14 cellular contexts compared by ENCODE assay signal in genomic region chr13:100633461-100633860, GRCh38. TPM values are rescaled to one million over a fixed set of nuclear protein-coding genes. Genes with fewer than 3 reads are reported as not detected.
DNase-seq lines count a peak whose midpoint lies in the region; ATAC-seq and TF ChIP-seq lines count a peak whose summit lies in the region.
"Had no signal": no experiment of that assay in that cellular context is flagged by ENCODE, and none has a peak within 500 bp of the region (broad histone marks: within the 10 kb centered on the region; RNA-seq: fewer than 3 reads in every experiment).

No MANE protein-coding gene starts in this region.

- H3K27ac ChIP-seq in RWPE1 (peak overlapping the region; percentile 25; the same call in 1 of the 2 replicates), trophoblast cell (ENCODE audit: low read depth, low read length) (no peak overlapping the region)
- H3K27ac ChIP-seq: gastrocnemius medialis had no signal

- TF ChIP-seq CTCF in BJ (IDR thresholded peaks at IDR 0.05; ENCODE audit: insufficient read depth, low read depth, low read length) (no peak), RWPE1 (conservative IDR thresholded peaks at IDR 0.05; ENCODE audit: low read depth) (no peak), epithelial cell of proximal tubule (conservative IDR thresholded peaks at IDR 0.05; ENCODE audit: low read depth, low read length) (no peak)

- H3K9me3 ChIP-seq in trophoblast cell (ENCODE audit: insufficient read depth, low read depth, low read length), result no peaks in the 10 kb centered on the region
- H3K9me3 ChIP-seq: gastrocnemius medialis had no signal

- H4K8ac ChIP-seq in trophoblast cell (ENCODE audit: low read depth, low read length), result no peak overlapping the region

- H3K36me3 ChIP-seq in BJ (ENCODE audit: control insufficient read depth, insufficient read depth, low read length) (peaks cover 4% of the 10 kb centered on the region), trophoblast cell (ENCODE audit: control insufficient read depth in 1 of 2, insufficient read depth in 2 of 2, low read length in 2 of 2) (peaks cover 26 to 29% of the 10 kb centered on the region in 2 experiments)

- no peaks in the 10 kb centered on the region for H3K79me1 ChIP-seq in trophoblast cell (ENCODE audit: low read length)

- H3K27me3 ChIP-seq in BJ (ENCODE audit: control insufficient read depth, insufficient read depth, low read length) (no peaks in the 10 kb centered on the region), trophoblast cell (ENCODE audit: insufficient read depth, low read length) (no peaks in the 10 kb centered on the region)
- H3K27me3 ChIP-seq: gastrocnemius medialis had no signal

- ATAC-seq in GM19023 (IDR thresholded peaks at IDR 0.05; ENCODE audit: unreplicated experiment) (no peak), HG03175 (IDR thresholded peaks at IDR 0.05; ENCODE audit: unreplicated experiment) (no peak), Right ventricle myocardium inferior (no peak)
- ATAC-seq: gastrocnemius medialis, natural killer cell had no signal

- no peak overlapping the region for H2AFZ ChIP-seq in trophoblast cell (ENCODE audit: insufficient read depth, low read length, poor library complexity)

- H3K9ac ChIP-seq in trophoblast cell (ENCODE audit: low read length), result no peak overlapping the region

- POLR2A ChIA-PET in BJ (lab: Charles Lee), result interaction anchor here (0.7 kb wide), 1 partner anchor 34 kb away, joined by 13 read pairs; no protein-coding TSS in a partner anchor
- POLR2A ChIA-PET in RWPE1 (lab: Yijun Ruan, JAX; ENCODE audit: low non-redundant PET), result no interaction called here

- no peak overlapping the region for H2BK12ac ChIP-seq in trophoblast cell (ENCODE audit: low read length)

- H3K4me3 ChIP-seq in BJ (ENCODE audit: low read depth, low read length), result no peak overlapping the region
- no peak overlapping the region for H3K4me3 ChIP-seq in epithelial cell of proximal tubule (ENCODE audit: low read depth, low read length)
- H3K4me3 ChIP-seq in trophoblast cell (ENCODE audit: low read depth, low read length), result no peak overlapping the region
- H3K4me3 ChIP-seq: gastrocnemius medialis had no signal

- H3K14ac ChIP-seq in trophoblast cell (ENCODE audit: low read length), result no peak overlapping the region

- no peak overlapping the region for H2BK5ac ChIP-seq in trophoblast cell (ENCODE audit: low read depth, low read length, poor library complexity)

- no peak overlapping the region for H2AK5ac ChIP-seq in trophoblast cell (ENCODE audit: low read length)

- no peak overlapping the region for H2BK120ac ChIP-seq in trophoblast cell (ENCODE audit: insufficient read depth, low read length, poor library complexity)

- intact Hi-C loops in Right ventricle myocardium inferior (cut with DNase I), result no loop called here

- H3K4ac ChIP-seq in trophoblast cell (ENCODE audit: low read depth, low read length), result no peak overlapping the region

- no peak overlapping the region for H3K4me2 ChIP-seq in trophoblast cell (ENCODE audit: low read length)

- peaks cover 0 to 3% of the 10 kb centered on the region in 2 experiments for H3K4me1 ChIP-seq in trophoblast cell (ENCODE audit: control insufficient read depth in 1 of 2, insufficient read depth in 2 of 2, low read length in 2 of 2)
- H3K4me1 ChIP-seq: gastrocnemius medialis had no signal

- WGBS in trophoblast cell (ENCODE audit: extremely low coverage, insufficient coverage, insufficient read length), result no CpG with 5 or more reads among the region's 2 CpGs

- H3K18ac ChIP-seq in trophoblast cell (ENCODE audit: low read length), result no peak overlapping the region

- CTCF ChIA-PET in BJ (lab: Yijun Ruan, JAX), result interaction anchor here (0.7 to 2.1 kb wide), 5 partner anchors 8 to 512 kb away, joined by 3 to 10 read pairs (median 3); no protein-coding TSS in a partner anchor
- CTCF ChIA-PET in RWPE1 (lab: Yijun Ruan, JAX), result no interaction called here

- no peak overlapping the region for H4K12ac ChIP-seq in trophoblast cell (ENCODE audit: low read depth, low read length)

- H4K91ac ChIP-seq in trophoblast cell (ENCODE audit: low read depth, low read length), result no peak overlapping the region

- H3K23ac ChIP-seq in trophoblast cell (ENCODE audit: low read length), result no peak overlapping the region

- no peaks in the 10 kb centered on the region for H3K79me2 ChIP-seq in trophoblast cell (ENCODE audit: control insufficient read depth, insufficient read depth, low read length, poor library complexity)

- peak; percentile 66 for DNase-seq in BJ (ENCODE audit: low read depth)
- DNase-seq in RWPE1 (ENCODE audit: low spot score), result peak; percentile 5
- DNase-seq in epithelial cell of proximal tubule (ENCODE audit: low read depth), result peak; percentile 92
- peak; percentile 50 to 73 for DNase-seq in trophoblast cell
- DNase-seq in Right ventricle myocardium inferior (ENCODE audit: missing footprints), result no peak
- no peak for DNase-seq in NK-92 (lab: John Stamatoyannopoulos, UW; ENCODE audit: unreplicated experiment)
- DNase-seq: activated CD4-positive, CD25-positive, alpha-beta regulatory T cell; activated T-cell treated with anti-CD3 and anti-CD28 coated beads, Interleukin-2, amount 50 U/mL, for 24 hours; gastrocnemius medialis; natural killer cell; NCI-H510A treated with DMSO at 0.1 percent for 48 hours; small intestine had no signal

RNA-seq across cellular contexts. Expression of gene TMTC4, which starts 41.1 kb away (rescaled TPM):
- polyA plus RNA-seq in BJ (2011; rRNA removed), result 7.1 and 10.9 TPM in 2 replicates
- polyA minus RNA-seq in BJ (2011; rRNA and poly(A)+ RNA removed), result 5.1 and 6.4 TPM in 2 replicates
- total RNA-seq in epithelial cell of proximal tubule (29.8 and 31.2 TPM in 2 replicates), Right ventricle myocardium inferior (9.9 TPM)
- 19.7 and 21.4 TPM in 2 replicates for polyA plus RNA-seq in trophoblast cell (2013)

RNA-seq across cellular contexts. Expression of gene GGACT, which starts 44.9 kb away (rescaled TPM):
- 7.0 and 8.5 TPM in 2 replicates for polyA plus RNA-seq in BJ (2011; rRNA removed)
- 0.93 and 1.0 TPM in 2 replicates for polyA minus RNA-seq in BJ (2011; rRNA and poly(A)+ RNA removed)
- total RNA-seq in epithelial cell of proximal tubule, result 3.6 and 5.2 TPM in 2 replicates
- 4.1 and 4.6 TPM in 2 replicates for polyA plus RNA-seq in trophoblast cell (2013)
- 1.4 TPM for total RNA-seq in Right ventricle myocardium inferior

Comparison
In these comparisons a context has a peak if more than half of its experiments do, and no peak if none do; other contexts are left out.
1. DNase-seq: peak in BJ (single experiment), RWPE1 (single experiment), epithelial cell of proximal tubule (single experiment) and trophoblast cell (2 of 2); none in Right ventricle myocardium inferior (single experiment) and NK-92 (single experiment).